8 cellular contexts compared by ENCODE assay signal in genomic region chr17:51298508-51299371, GRCh38. TPM values are rescaled to one million over a fixed set of nuclear protein-coding genes. Genes with fewer than 3 reads are reported as not detected.
DNase-seq lines count a peak whose midpoint lies in the region; ATAC-seq, FAIRE-seq and TF ChIP-seq lines count a peak whose summit lies in the region.

No MANE protein-coding gene starts in this region.

- no peak for TF ChIP-seq EP300 in transverse colon (IDR thresholded peaks at IDR 0.05; ENCODE audit: low read depth)

- H3K36me3 ChIP-seq in adipocyte (ENCODE audit: control insufficient read depth, insufficient read depth, low read length, severe bottlenecking): peaks cover 31% of the 10 kb centered on the region
- H3K36me3 ChIP-seq in transverse colon: peaks cover 0 to 5% (median 0%) of the 10 kb centered on the region in 4 donors

- peak; percentile 71 for DNase-seq in NCI-H1694 treated with DMSO at 0.1 percent for 48 hours (lab: John Stamatoyannopoulos, UW)
- DNase-seq in adipocyte (ENCODE audit: low read depth): peak; percentile 79
- peak; percentile 61 for DNase-seq in iris pigment epithelial cell (ENCODE audit: low read depth)
- no peak for DNase-seq in transverse colon

- in situ Hi-C loops in transverse colon (cut with MboI; ENCODE audit: low pct_ligation_motif_present in 1 of 4, low pct_unique_long_range_greater_than_20kb in 1 of 4, low sequenced_read_pairs in 3 of 4): no loop called here

- H3K27ac ChIP-seq in 22Rv1 (no peak overlapping the region), transverse colon (no peak overlapping the region)

- 73 to 74% methylated on average over 8 to 10 of the region's 10 CpGs for WGBS in transverse colon (ENCODE audit: low coverage in 1 of 2), 2 donors

- TF ChIP-seq CTCF in 22Rv1 (IDR thresholded peaks at IDR 0.05) (peak; percentile 83), transverse colon (IDR thresholded peaks at IDR 0.05) (peak; percentile 24 to 54 (median 43))

- no peak for ATAC-seq in HG03442 (IDR thresholded peaks at IDR 0.05; ENCODE audit: unreplicated experiment)
- no peak for ATAC-seq in GM21515 (IDR thresholded peaks at IDR 0.05; ENCODE audit: unreplicated experiment)

- FAIRE-seq in G401.6 (lab: Jason Lieb, UNC): peak; percentile 92

- TF ChIP-seq POLR2A in transverse colon (IDR thresholded peaks at IDR 0.05): no peak

- H3K9me3 ChIP-seq in adipocyte (ENCODE audit: control insufficient read depth, low read length): no peaks in the 10 kb centered on the region
- H3K9me3 ChIP-seq in transverse colon: no peaks in the 10 kb centered on the region

- H3K27me3 ChIP-seq in adipocyte (replicated peaks; ENCODE audit: control insufficient read depth, insufficient read depth, low read length): no peaks in the 10 kb centered on the region
- H3K27me3 ChIP-seq in transverse colon: no peaks in the 10 kb centered on the region

- intact Hi-C loops in transverse colon (cut with DNase I; ENCODE audit: low total_unique reads): no loop called here

- H3K4me1 ChIP-seq in adipocyte (ENCODE audit: control insufficient read depth, insufficient read depth, low read length) (no peaks in the 10 kb centered on the region), transverse colon (peaks cover 0 to 8% (median 0%) of the 10 kb centered on the region in 4 donors)

- H3K9ac ChIP-seq in adipocyte (ENCODE audit: low read length): no peak overlapping the region

- no peak overlapping the region for H3K4me3 ChIP-seq in adipocyte (ENCODE audit: low read length)
- no peak overlapping the region for H3K4me3 ChIP-seq in transverse colon

RNA-seq across cellular contexts. Expression of gene UTP18, which starts 38.4 kb away (rescaled TPM):
- 10 to 100 TPM; 13.1 to 33.0 (median 18.8) TPM for total RNA-seq in transverse colon

RNA-seq across cellular contexts. Expression of gene MBTD1, which starts 38.9 kb away (rescaled TPM):
- total RNA-seq in transverse colon: 10 to 100 TPM in 2 of 4 donors, 1 to 10 TPM in 2; 3.8 to 28.1 (median 12.3) TPM
